ENCODE assay signal across 11 cellular contexts in the genomic region with DNA sequence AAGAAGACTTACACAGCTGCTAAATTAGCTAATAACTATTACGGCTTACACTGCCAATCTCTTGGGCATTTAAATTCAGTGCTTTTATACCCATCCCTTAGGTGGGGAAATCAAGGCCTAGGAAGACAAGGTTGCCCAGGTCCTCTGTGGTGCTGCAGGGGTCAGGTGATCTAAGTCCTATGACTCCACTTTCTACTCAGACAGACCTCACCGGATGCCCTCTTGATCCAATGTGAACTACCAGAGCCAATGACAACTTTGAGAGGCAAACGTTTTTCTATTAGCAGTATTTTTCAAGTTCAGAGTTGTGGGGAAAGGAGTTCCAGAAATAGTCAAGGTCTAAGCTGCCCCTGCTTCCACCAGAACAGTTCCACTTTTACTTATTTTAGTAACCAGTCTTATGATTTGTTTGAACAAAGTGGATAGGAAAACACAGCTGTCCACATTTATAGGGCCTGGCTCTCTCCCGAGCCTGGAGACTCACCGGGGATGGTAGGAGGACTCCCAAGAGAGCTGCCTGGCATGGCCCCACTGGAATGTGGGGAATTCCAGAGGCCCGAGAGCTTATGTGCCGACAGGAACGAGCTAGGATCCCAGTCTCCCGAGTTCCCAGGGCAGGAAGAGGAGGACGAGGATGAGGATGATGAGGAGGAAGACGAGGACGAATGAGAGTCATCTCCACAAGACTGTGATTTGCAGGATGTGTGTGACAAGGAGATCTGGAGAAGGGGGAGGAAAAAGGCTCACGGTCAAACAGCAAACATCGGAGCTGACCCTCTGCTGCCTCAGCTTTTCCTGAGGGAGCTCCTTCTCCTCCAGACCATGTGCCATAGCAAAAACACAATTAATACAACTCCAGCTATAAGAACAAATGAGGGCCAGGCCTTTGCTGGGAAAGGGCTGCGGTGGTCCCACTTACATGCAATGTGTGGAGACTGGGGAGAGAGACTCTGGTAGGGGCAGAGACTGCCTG. TPM values are rescaled to one million over a fixed set of nuclear protein-coding genes. Genes with fewer than 3 reads are reported as not detected.
A peak's percentile ranks its signal among the peaks of the same experiment; 100 is the strongest.
DNase-seq lines count a peak whose midpoint lies in the region; ATAC-seq and TF ChIP-seq lines count a peak whose summit lies in the region.
"Had no signal": no experiment of that assay in that cellular context is flagged by ENCODE, and none has a peak within 500 bp of the region (broad histone marks: within the 10 kb centered on the region; RNA-seq: fewer than 3 reads in every experiment).

No MANE protein-coding gene starts in this region.

- no peaks in the 10 kb centered on the region for H4K20me1 ChIP-seq in fibroblast of lung (ENCODE audit: control insufficient read depth, extremely low read depth, insufficient read depth, low read length)

- peaks cover 63% of the 10 kb centered on the region for H3K36me3 ChIP-seq in RWPE2 (ENCODE audit: low read depth)
- peaks cover 23% of the 10 kb centered on the region for H3K36me3 ChIP-seq in fibroblast of lung (ENCODE audit: control insufficient read depth, insufficient read depth, low read length)
- no peaks in the 10 kb centered on the region for H3K36me3 ChIP-seq in ovary

- TF ChIP-seq POLR2A in ovary (IDR thresholded peaks at IDR 0.05), result no peak

- DNase-seq in AG20443 (ENCODE audit: low spot score) (peak; percentile 87), RWPE2 (ENCODE audit: low spot score) (no peak), fibroblast of lung (ENCODE audit: low read depth in 2 of 2) (peak; percentile 29 to 85), ovary (peak in 3 of 5 donors; percentile 33 to 83 (median 58)), MV-4-11 (lab: John Stamatoyannopoulos, UW) (no peak), NK-92 (lab: John Stamatoyannopoulos, UW; ENCODE audit: unreplicated experiment) (no peak), caudate nucleus (lab: John Stamatoyannopoulos, UW) (no peak)
- DNase-seq: activated T-cell treated with anti-CD3 and anti-CD28 coated beads, Interleukin-2, amount 50 U/mL, for 1 hour; midbrain; NCI-H526 had no signal

- H3K9ac ChIP-seq in fibroblast of lung (ENCODE audit: insufficient read depth, low read length), result peak overlapping the region; percentile 4

- ATAC-seq in RWPE2 (ENCODE audit: low read depth) (peak; percentile 46; the same call in 1 of the 3 replicates), GM18517 (IDR thresholded peaks at IDR 0.05; ENCODE audit: unreplicated experiment) (no peak)

- peak overlapping the region; percentile 52 for H3K4me2 ChIP-seq in fibroblast of lung (ENCODE audit: extremely low read depth, insufficient read depth, low read length)

- peaks cover 43% of the 10 kb centered on the region for H3K79me2 ChIP-seq in fibroblast of lung (ENCODE audit: control insufficient read depth, insufficient read depth, low read length)

- H3K4me1 ChIP-seq in RWPE2 (ENCODE audit: insufficient read depth, poor library complexity, severe bottlenecking) (peaks cover 14% of the 10 kb centered on the region), fibroblast of lung (ENCODE audit: control insufficient read depth, extremely low read depth, insufficient read depth, low read length) (peaks cover 28% of the 10 kb centered on the region), ovary (ENCODE audit: insufficient read depth) (peaks cover 8% of the 10 kb centered on the region)

- whole genome bisulfite sequencing in ovary, 3 donors, result 12 to 16% (median 14%) methylated on average over 15 of the region's 15 CpGs

- H3K9me3 ChIP-seq in RWPE2 (ENCODE audit: severe bottlenecking) (no peaks in the 10 kb centered on the region), fibroblast of lung (ENCODE audit: control insufficient read depth, insufficient read depth, low read depth, low read length) (no peaks in the 10 kb centered on the region), ovary (no peaks in the 10 kb centered on the region)

- no peak overlapping the region for H2AFZ ChIP-seq in fibroblast of lung (ENCODE audit: low read length)

- H3K27ac ChIP-seq in RWPE2 (ENCODE audit: poor library complexity, severe bottlenecking) (no peak overlapping the region), fibroblast of lung (ENCODE audit: insufficient read depth, low read length) (peak overlapping the region; percentile 74), ovary (peak overlapping the region in 1 of 2 donors; percentile 26), caudate nucleus (ENCODE audit: low read depth, low read length) (no peak overlapping the region)

- H3K27me3 ChIP-seq in RWPE2 (ENCODE audit: insufficient read depth, poor library complexity, severe bottlenecking) (no peaks in the 10 kb centered on the region), fibroblast of lung (ENCODE audit: control insufficient read depth, insufficient read depth, low read length) (no peaks in the 10 kb centered on the region), ovary (no peaks in the 10 kb centered on the region)

- H3K4me3 ChIP-seq in RWPE2 (ENCODE audit: severe bottlenecking) (no peak overlapping the region), fibroblast of lung (replicated peaks in 1 of 4; ENCODE audit: control extremely low read depth in 1 of 4, insufficient read depth in 1 of 4, low read depth in 3 of 4, low read length in 4 of 4) (no peak overlapping the region), ovary (no peak overlapping the region)

- TF ChIP-seq EP300 in ovary (IDR thresholded peaks at IDR 0.05), result no peak

- intact Hi-C loops in ovary (cut with DNase I), result no loop called here

- TF ChIP-seq CTCF in RWPE2 (IDR thresholded peaks at IDR 0.05; ENCODE audit: poor library complexity, severe bottlenecking) (no peak), fibroblast of lung (conservative IDR thresholded peaks at IDR 0.05 in 1 of 2, IDR thresholded peaks at IDR 0.05 in 1 of 2; ENCODE audit: low read depth in 1 of 2, low read length in 2 of 2) (no peak), ovary (IDR thresholded peaks at IDR 0.05) (no peak)

RNA-seq across cellular contexts. Expression of a gene that starts 16.7 kb away (rescaled TPM):
- total RNA-seq in fibroblast of lung (17.5 and 28.4 TPM in 2 replicates), ovary (10 to 100 TPM; 50.2 to 77.6 (median 64.3) TPM)
- polyA plus RNA-seq in fibroblast of lung (15.9 and 27.9 TPM in 2 replicates), ovary (10 to 100 TPM; 14.8 to 77.3 TPM)
- polyA plus RNA-seq in fibroblast of lung (2012), result 16.0 and 31.0 TPM in 2 replicates
- 29.0 and 78.7 TPM in 2 replicates for polyA minus RNA-seq in fibroblast of lung (ENCODE audit: low replicate concordance)

RNA-seq across cellular contexts. Expression of a gene that starts 20.9 kb away (rescaled TPM):
- 76.5 and 79.1 TPM in 2 replicates for total RNA-seq in fibroblast of lung
- 66.8 and 71.5 TPM in 2 replicates for polyA plus RNA-seq in fibroblast of lung
- polyA plus RNA-seq in fibroblast of lung (2012), result 120 and 261 TPM in 2 replicates
- polyA minus RNA-seq in fibroblast of lung (ENCODE audit: low replicate concordance), result 77.3 and 114 TPM in 2 replicates
- total RNA-seq in ovary, result 100 to 1,000 TPM in 1 of 7 donors, 10 to 100 TPM in 6; 63.5 to 104 (median 76.0) TPM
- polyA plus RNA-seq in ovary, result 10 to 100 TPM; 58.3 to 63.6 TPM

RNA-seq across cellular contexts. Expression of a gene that starts 28.0 kb away (rescaled TPM):
- 0.99 and 2.1 TPM in 2 replicates for total RNA-seq in fibroblast of lung
- 0.58 and 1.5 TPM in 2 replicates for polyA plus RNA-seq in fibroblast of lung
- polyA plus RNA-seq in fibroblast of lung (2012), result 0.54 and 2.2 TPM in 2 replicates
- 0.19 and 6.0 TPM in 2 replicates for polyA minus RNA-seq in fibroblast of lung (ENCODE audit: low replicate concordance)
- total RNA-seq in ovary, result 1 to 10 TPM; 1.3 to 7.2 (median 2.5) TPM
- polyA plus RNA-seq in ovary, result 1 to 10 TPM; 1.8 to 4.2 TPM

RNA-seq across cellular contexts. Expression of a gene that starts 40.3 kb away (rescaled TPM):
- total RNA-seq in fibroblast of lung, result 55.2 and 65.2 TPM in 2 replicates
- 117 and 245 TPM in 2 replicates for polyA plus RNA-seq in fibroblast of lung
- polyA plus RNA-seq in fibroblast of lung (2012), result 250 and 446 TPM in 2 replicates
- 267 and 376 TPM in 2 replicates for polyA minus RNA-seq in fibroblast of lung (ENCODE audit: low replicate concordance)
- 100 to 1,000 TPM in 4 of 7 donors, 10 to 100 TPM in 3; 32.7 to 243 (median 151) TPM for total RNA-seq in ovary
- polyA plus RNA-seq in ovary, result 10 to 100 TPM; 25.7 to 83.3 TPM

RNA-seq across cellular contexts. Expression of a gene that starts 54.3 kb away (rescaled TPM):
- 94.8 and 139 TPM in 2 replicates for total RNA-seq in fibroblast of lung
- polyA plus RNA-seq in fibroblast of lung, result 259 and 355 TPM in 2 replicates
- polyA plus RNA-seq in fibroblast of lung (2012), result 345 and 434 TPM in 2 replicates
- 259 and 273 TPM in 2 replicates for polyA minus RNA-seq in fibroblast of lung (ENCODE audit: low replicate concordance)
- total RNA-seq in ovary, result 100 to 1,000 TPM in 2 of 7 donors, 10 to 100 TPM in 5; 54.0 to 112 (median 80.7) TPM
- polyA plus RNA-seq in ovary, result 10 to 100 TPM; 68.5 to 80.3 TPM

Comparison
In these comparisons a context has a peak if more than half of its experiments do, and no peak if none do; other contexts are left out.
1. DNase-seq: peak in AG20443 (single experiment), fibroblast of lung (2 of 2) and ovary (3 of 5); none in RWPE2 (single experiment), MV-4-11 (single experiment), NK-92 (single experiment) and caudate nucleus (0 of 61).